Comparison of ENCODE assay signal across 9 cellular contexts in genomic region chr14:73057939-73058223, GRCh38. TPM values are rescaled to one million over a fixed set of nuclear protein-coding genes. Genes with fewer than 3 reads are reported as not detected.
DNase-seq lines count a peak whose midpoint lies in the region; ATAC-seq, FAIRE-seq and TF ChIP-seq lines count a peak whose summit lies in the region.
"Had no signal": no experiment of that assay in that cellular context is flagged by ENCODE, and none has a peak within 500 bp of the region (broad histone marks: within the 10 kb centered on the region; RNA-seq: fewer than 3 reads in every experiment).

No MANE protein-coding gene starts in this region.

- H3K4me1 Mint-ChIP-seq in MCF 10A (ENCODE audit: insufficient read depth, unreplicated experiment) (no peaks in the 10 kb centered on the region), immature natural killer cell (peaks cover 41 to 44% of the 10 kb centered on the region in 2 donors)

- TSS peak; percentile 96 for BruUV-seq in MCF 10A (replicated peaks; lab: Mats Ljungman, UMichigan)

- DNase-seq in HL-60 (ENCODE audit: low read depth in 1 of 2, low spot score in 1 of 2), result no peak
- DNase-seq in MCF 10A (ENCODE audit: unreplicated experiment), result no peak
- no peak for DNase-seq in left lung
- DNase-seq in immature natural killer cell, result no peak
- no peak for DNase-seq in T-helper 2 cell
- DNase-seq in GM19239 (ENCODE audit: insufficient read length, low spot score), result no peak

- no peaks in the 10 kb centered on the region for H3K9me3 ChIP-seq in left lung
- no peaks in the 10 kb centered on the region for H3K9me3 ChIP-seq in thymus (ENCODE audit: control insufficient read depth)

- POLR2A ChIA-PET in MCF 10A (lab: Yijun Ruan, JAX), result interaction anchor here (0.6 to 3.4 kb wide), 31 partner anchors 8 to 960 kb away, joined by 3 to 139 read pairs (median 6); partner anchors contain the start of genes DCAF4, NUMB, PSEN1 and ZFYVE1

- CTCF ChIA-PET in MCF 10A (lab: Yijun Ruan, JAX), result interaction anchor here (0.5 to 1.1 kb wide), 3 partner anchors 12 to 183 kb away, joined by 3 read pairs; no protein-coding TSS in a partner anchor

- H3K27me3 ChIP-seq in HL-60 (ENCODE audit: insufficient read depth, poor library complexity, severe bottlenecking) (no peaks in the 10 kb centered on the region), left lung (no peaks in the 10 kb centered on the region), thymus (ENCODE audit: control insufficient read depth, insufficient read depth) (no peaks in the 10 kb centered on the region)

- TF ChIP-seq CTCF in HL-60 (IDR thresholded peaks at IDR 0.05; ENCODE audit: insufficient read depth, low read length) (no peak), MCF 10A (IDR thresholded peaks at IDR 0.05; ENCODE audit: unreplicated experiment) (no peak), left lung (IDR thresholded peaks at IDR 0.05) (no peak)

- WGBS in thymus, result 14% methylated on average over 8 of the region's 8 CpGs

- H3K27me3 Mint-ChIP-seq in MCF 10A (ENCODE audit: insufficient read depth, unreplicated experiment) (no peaks in the 10 kb centered on the region), immature natural killer cell (ENCODE audit: low read depth in 3 of 3) (peaks cover 3 to 6% (median 5%) of the 10 kb centered on the region in 3 donors)

- H3K36me3 Mint-ChIP-seq in MCF 10A (ENCODE audit: insufficient read depth, unreplicated experiment) (no peaks in the 10 kb centered on the region), immature natural killer cell (no peaks in the 10 kb centered on the region)

- H3K27ac Mint-ChIP-seq in MCF 10A (ENCODE audit: low read depth, unreplicated experiment), result no peak overlapping the region
- H3K27ac Mint-ChIP-seq in immature natural killer cell, result no peak overlapping the region
- H3K27ac Mint-ChIP-seq: stimulated activated effector memory CD8-positive, alpha-beta T cell treated with anti-CD3 and anti-CD28 coated beads, Interleukin-12 subunit alpha, Interleukin-12 subunit beta, amount 100 ng/mL, for 72 hours had no signal

- FAIRE-seq in GM19239 (lab: Jason Lieb, UNC), result no peak

- H3K36me3 ChIP-seq in left lung (peaks cover 0 to 8% of the 10 kb centered on the region in 2 donors), thymus (ENCODE audit: control insufficient read depth, insufficient read depth) (no peaks in the 10 kb centered on the region)

- ATAC-seq in left lung (no peak), HG02759 (IDR thresholded peaks at IDR 0.05; ENCODE audit: unreplicated experiment) (no peak)

- H3K27ac ChIP-seq in HL-60 (replicated peaks) (peak overlapping the region; percentile 90), left lung (peak overlapping the region; percentile 96 to 97), thymus (ENCODE audit: low read depth) (peak overlapping the region; percentile 97)

- H3K4me3 Mint-ChIP-seq in MCF 10A (ENCODE audit: unreplicated experiment) (no peak overlapping the region), immature natural killer cell (no peak overlapping the region)
- H3K4me3 Mint-ChIP-seq: stimulated activated effector memory CD8-positive, alpha-beta T cell treated with anti-CD3 and anti-CD28 coated beads, Interleukin-12 subunit alpha, Interleukin-12 subunit beta, amount 100 ng/mL, for 72 hours had no signal

- H3K4me1 ChIP-seq in left lung (peaks cover 12 to 37% of the 10 kb centered on the region in 2 donors), thymus (ENCODE audit: control insufficient read depth, insufficient read depth, low read length) (no peaks in the 10 kb centered on the region)

- no peaks in the 10 kb centered on the region for H3K9me3 Mint-ChIP-seq in MCF 10A (ENCODE audit: unreplicated experiment)
- H3K9me3 Mint-ChIP-seq in immature natural killer cell, result no peaks in the 10 kb centered on the region
- H3K9me3 Mint-ChIP-seq: stimulated activated effector memory CD8-positive, alpha-beta T cell treated with anti-CD3 and anti-CD28 coated beads, Interleukin-12 subunit alpha, Interleukin-12 subunit beta, amount 100 ng/mL, for 72 hours had no signal

- intact Hi-C loops in MCF 10A (cut with micrococcal nuclease), result loop anchor here (1.0 to 5.0 kb wide), 4 partner anchors 8 to 546 kb away; partner anchors contain the start of gene ZFYVE1
- intact Hi-C loops in left lung (cut with DNase I), result no loop called here

- H3K4me3 ChIP-seq in HL-60 (replicated peaks; ENCODE audit: insufficient read depth, low read length) (peak overlapping the region; percentile 32), left lung (peak overlapping the region; percentile 63 to 87), thymus (ENCODE audit: low read length) (peak overlapping the region; percentile 93)

RNA-seq across cellular contexts. Expression of gene RBM25, which starts 0.5 kb away (rescaled TPM):
- total RNA-seq in MCF 10A (2022) (106 and 107 TPM in 2 replicates), left lung (10 to 100 TPM; 52.7 to 65.7 TPM)
- polyA plus RNA-seq in thymus (88.6 TPM), immature natural killer cell (10 to 100 TPM; 19.3 to 67.4 (median 24.6) TPM)

RNA-seq across cellular contexts. Expression of gene ZFYVE1, which starts 31.0 kb away (rescaled TPM):
- total RNA-seq in MCF 10A (2022) (13.3 and 17.6 TPM in 2 replicates), left lung (10 to 100 TPM; 14.6 to 20.9 TPM)
- polyA plus RNA-seq in thymus (7.0 TPM), immature natural killer cell (10 to 100 TPM in 1 of 3 donors, 1 to 10 TPM in 2; 3.4 to 10.7 (median 5.4) TPM)

Comparison
In these comparisons a context has a peak if more than half of its experiments do, and no peak if none do; other contexts are left out.
1. H3K4me3 ChIP-seq: peak in every context shown above with its lines; median percentile 93 in thymus; 75 in left lung; 32 in HL-60.